Comparison of ENCODE assay signal across 21 cellular contexts in genomic region chr7:50382455-50382854, GRCh38.
DNase-seq lines count a peak whose midpoint lies in the region; ATAC-seq lines count a peak whose summit lies in the region.
"Had no signal": no experiment of that assay in that cellular context is flagged by ENCODE, and none has a peak within 500 bp of the region (broad histone marks: within the 10 kb centered on the region; RNA-seq: fewer than 3 reads in every experiment).

No MANE protein-coding gene starts in this region.

- H3K4me3 ChIP-seq in CD8-positive, alpha-beta memory T cell (ENCODE audit: low read length) = no peak overlapping the region
- peak overlapping the region in 1 of 2 donors; percentile 57 for H3K4me3 ChIP-seq in neuronal stem cell (ENCODE audit: low read length in 2 of 2)
- H3K4me3 ChIP-seq: heart left ventricle, psoas muscle, upper lobe of left lung had no signal

- no peak overlapping the region for H2BK12ac ChIP-seq in neuronal stem cell (ENCODE audit: low read length)

- no peaks in the 10 kb centered on the region for H3K27me3 ChIP-seq in CD8-positive, alpha-beta memory T cell (ENCODE audit: insufficient read depth, low read length, poor library complexity, severe bottlenecking)
- H3K27me3 ChIP-seq in neuronal stem cell (ENCODE audit: control insufficient read depth in 3 of 3, insufficient read depth in 3 of 3, low read depth in 1 of 3, low read length in 3 of 3) = no peaks in the 10 kb centered on the region
- H3K27me3 ChIP-seq: upper lobe of left lung had no signal

- H3K14ac ChIP-seq in neuronal stem cell (ENCODE audit: low read length) = no peak overlapping the region

- peak overlapping the region; percentile 60 for H3K27ac Mint-ChIP-seq in activated CD4-positive, alpha-beta memory T cell treated with anti-CD3 and anti-CD28 coated beads for 36 hours
- no peak overlapping the region for H3K27ac Mint-ChIP-seq in activated CD4-positive, alpha-beta memory T cell treated with anti-CD3 and anti-CD28 coated beads, Interleukin-2, amount 10 ng/mL, durations not matched to agents 7 days and 5 days
- H3K27ac Mint-ChIP-seq in CD8-positive, alpha-beta memory T cell = peak overlapping the region in 6 of 8 donors; percentile 26 to 87 (median 60)
- H3K27ac Mint-ChIP-seq in activated naive CD8-positive, alpha-beta T cell = peak overlapping the region; percentile 86
- H3K27ac Mint-ChIP-seq: brain had no signal

- no peak overlapping the region for H3K4me2 ChIP-seq in neuronal stem cell (ENCODE audit: insufficient read depth, low read length, poor library complexity, severe bottlenecking)

- peak overlapping the region; percentile 28 for H3K23ac ChIP-seq in neuronal stem cell (ENCODE audit: low read depth, low read length, poor library complexity)

- intact Hi-C loops in activated CD4-positive, alpha-beta memory T cell treated with anti-CD3 and anti-CD28 coated beads for 36 hours (cut with micrococcal nuclease) = no loop called here

- H3K18ac ChIP-seq in neuronal stem cell (ENCODE audit: low read length) = peak overlapping the region; percentile 72

- H3K9ac ChIP-seq in neuronal stem cell (ENCODE audit: low read depth, low read length, poor library complexity) = no peak overlapping the region

- POLR2A ChIA-PET in activated CD4-positive, alpha-beta memory T cell treated with anti-CD3 and anti-CD28 coated beads for 36 hours (lab: Charles Lee) = no interaction called here
- POLR2A ChIA-PET in activated CD4-positive, alpha-beta memory T cell treated with anti-CD3 and anti-CD28 coated beads, Interleukin-2, amount 10 ng/mL, durations not matched to agents 7 days and 5 days (lab: Charles Lee) = interaction anchor here (1.0 to 3.7 kb wide), 3 partner anchors 11 to 35 kb away, joined by 3 to 18 read pairs (median 3); no protein-coding TSS in a partner anchor
- POLR2A ChIA-PET in CD8-positive, alpha-beta memory T cell (lab: Charles Lee) = interaction anchor here (0.6 kb wide), 1 partner anchor 12 kb away, joined by 3 read pairs; no protein-coding TSS in a partner anchor

- H2BK120ac ChIP-seq in neuronal stem cell (ENCODE audit: low read depth, low read length) = no peak overlapping the region

- peaks cover 61% of the 10 kb centered on the region for H3K4me1 ChIP-seq in CD8-positive, alpha-beta memory T cell (ENCODE audit: insufficient read depth, low read length)
- H3K4me1 ChIP-seq in neuronal stem cell (ENCODE audit: control insufficient read depth in 2 of 2, insufficient read depth in 1 of 2, low read depth in 1 of 2, low read length in 2 of 2) = peaks cover 0 to 3% of the 10 kb centered on the region in 2 donors
- H3K4me1 ChIP-seq: BE2C, heart left ventricle, psoas muscle, upper lobe of left lung had no signal

- no peak overlapping the region for H2AFZ ChIP-seq in neuronal stem cell (ENCODE audit: low read length)

- H3K36me3 Mint-ChIP-seq in activated CD4-positive, alpha-beta memory T cell treated with anti-CD3 and anti-CD28 coated beads for 36 hours = peaks cover 83% of the 10 kb centered on the region
- peaks cover 94% of the 10 kb centered on the region for H3K36me3 Mint-ChIP-seq in activated CD4-positive, alpha-beta memory T cell treated with anti-CD3 and anti-CD28 coated beads, Interleukin-2, amount 10 ng/mL, durations not matched to agents 7 days and 5 days (ENCODE audit: low read depth)
- H3K36me3 Mint-ChIP-seq in CD8-positive, alpha-beta memory T cell = peaks cover 5 to 98% (median 25%) of the 10 kb centered on the region in 3 donors
- peaks cover 21% of the 10 kb centered on the region for H3K36me3 Mint-ChIP-seq in activated naive CD8-positive, alpha-beta T cell
- H3K36me3 Mint-ChIP-seq: brain had no signal

- no peak overlapping the region for H3K4me3 Mint-ChIP-seq in activated CD4-positive, alpha-beta memory T cell treated with anti-CD3 and anti-CD28 coated beads for 36 hours
- no peak overlapping the region for H3K4me3 Mint-ChIP-seq in activated CD4-positive, alpha-beta memory T cell treated with anti-CD3 and anti-CD28 coated beads, Interleukin-2, amount 10 ng/mL, durations not matched to agents 7 days and 5 days
- no peak overlapping the region for H3K4me3 Mint-ChIP-seq in CD8-positive, alpha-beta memory T cell
- H3K4me3 Mint-ChIP-seq in activated naive CD8-positive, alpha-beta T cell = no peak overlapping the region
- H3K4me3 Mint-ChIP-seq: brain had no signal

- H2BK15ac ChIP-seq in neuronal stem cell (ENCODE audit: low read length) = no peak overlapping the region

- H4K91ac ChIP-seq in neuronal stem cell (ENCODE audit: low read depth, low read length, poor library complexity) = no peak overlapping the region

- no peak overlapping the region for H2BK5ac ChIP-seq in neuronal stem cell (ENCODE audit: low read length)

- no peak for ATAC-seq in GM19395 (IDR thresholded peaks at IDR 0.05; ENCODE audit: unreplicated experiment)
- ATAC-seq in GM18519 (IDR thresholded peaks at IDR 0.05; ENCODE audit: low FRiP score, unreplicated experiment) = no peak
- ATAC-seq: heart left ventricle, left colon, psoas muscle had no signal

- H3K4ac ChIP-seq in neuronal stem cell (ENCODE audit: low read length) = no peak overlapping the region

- no peaks in the 10 kb centered on the region for H3K9me3 ChIP-seq in CD8-positive, alpha-beta memory T cell (ENCODE audit: low read length)
- H3K9me3 ChIP-seq in neuronal stem cell (replicated peaks in 1 of 2; ENCODE audit: control insufficient read depth in 2 of 2, insufficient read depth in 1 of 2, low read depth in 1 of 2, low read length in 2 of 2) = no peaks in the 10 kb centered on the region
- H3K9me3 ChIP-seq: BE2C, heart left ventricle, psoas muscle, upper lobe of left lung had no signal

- peaks cover 78% of the 10 kb centered on the region for H3K4me1 Mint-ChIP-seq in activated CD4-positive, alpha-beta memory T cell treated with anti-CD3 and anti-CD28 coated beads for 36 hours (ENCODE audit: low read depth)
- H3K4me1 Mint-ChIP-seq in activated CD4-positive, alpha-beta memory T cell treated with anti-CD3 and anti-CD28 coated beads, Interleukin-2, amount 10 ng/mL, durations not matched to agents 7 days and 5 days = peaks cover 55% of the 10 kb centered on the region
- peaks cover 71 to 96% (median 81%) of the 10 kb centered on the region in 3 donors for H3K4me1 Mint-ChIP-seq in CD8-positive, alpha-beta memory T cell
- peaks cover 89% of the 10 kb centered on the region for H3K4me1 Mint-ChIP-seq in activated naive CD8-positive, alpha-beta T cell (ENCODE audit: low read depth)
- H3K4me1 Mint-ChIP-seq: brain had no signal

- no peak overlapping the region for H4K8ac ChIP-seq in neuronal stem cell (ENCODE audit: low read depth, low read length)

- no peaks in the 10 kb centered on the region for H3K9me3 Mint-ChIP-seq in activated CD4-positive, alpha-beta memory T cell treated with anti-CD3 and anti-CD28 coated beads for 36 hours
- H3K9me3 Mint-ChIP-seq in activated CD4-positive, alpha-beta memory T cell treated with anti-CD3 and anti-CD28 coated beads, Interleukin-2, amount 10 ng/mL, durations not matched to agents 7 days and 5 days = no peaks in the 10 kb centered on the region
- no peaks in the 10 kb centered on the region for H3K9me3 Mint-ChIP-seq in CD8-positive, alpha-beta memory T cell
- no peaks in the 10 kb centered on the region for H3K9me3 Mint-ChIP-seq in activated naive CD8-positive, alpha-beta T cell (ENCODE audit: low read depth)

- WGBS in neuronal stem cell (ENCODE audit: extremely low coverage in 2 of 2, insufficient read length in 2 of 2, insufficient replicate concordance in 1 of 2), 2 donors = no CpG with 5 or more reads among the region's 21 CpGs

- peak overlapping the region; percentile 65 for H2AK5ac ChIP-seq in neuronal stem cell (ENCODE audit: low read depth, low read length)

- H3K79me1 ChIP-seq in neuronal stem cell (ENCODE audit: low read depth, low read length) = no peaks in the 10 kb centered on the region

- no peaks in the 10 kb centered on the region for H3K27me3 Mint-ChIP-seq in activated CD4-positive, alpha-beta memory T cell treated with anti-CD3 and anti-CD28 coated beads for 36 hours
- no peaks in the 10 kb centered on the region for H3K27me3 Mint-ChIP-seq in activated CD4-positive, alpha-beta memory T cell treated with anti-CD3 and anti-CD28 coated beads, Interleukin-2, amount 10 ng/mL, durations not matched to agents 7 days and 5 days
- H3K27me3 Mint-ChIP-seq in CD8-positive, alpha-beta memory T cell = peaks cover 0 to 3% of the 10 kb centered on the region in 2 donors
- H3K27me3 Mint-ChIP-seq in activated naive CD8-positive, alpha-beta T cell = no peaks in the 10 kb centered on the region

- CTCF ChIA-PET in activated CD4-positive, alpha-beta memory T cell treated with anti-CD3 and anti-CD28 coated beads for 36 hours (lab: Charles Lee) = interaction anchor here (1.2 kb wide), 1 partner anchor 16 kb away, joined by 3 read pairs; no protein-coding TSS in a partner anchor
- CTCF ChIA-PET in activated CD4-positive, alpha-beta memory T cell treated with anti-CD3 and anti-CD28 coated beads, Interleukin-2, amount 10 ng/mL, durations not matched to agents 7 days and 5 days (lab: Charles Lee) = no interaction called here
- CTCF ChIA-PET in CD8-positive, alpha-beta memory T cell (lab: Charles Lee) = interaction anchor here (1.1 kb wide), 1 partner anchor 9 kb away, joined by 4 read pairs; no protein-coding TSS in a partner anchor

- peaks cover 65% of the 10 kb centered on the region for H3K36me3 ChIP-seq in CD8-positive, alpha-beta memory T cell (ENCODE audit: insufficient read depth, low read length)
- no peaks in the 10 kb centered on the region for H3K36me3 ChIP-seq in neuronal stem cell (replicated peaks in 1 of 2; ENCODE audit: control insufficient read depth in 2 of 2, insufficient read depth in 2 of 2, low read length in 2 of 2)
- H3K36me3 ChIP-seq: BE2C had no signal

- H3K27ac ChIP-seq in CD8-positive, alpha-beta memory T cell (ENCODE audit: low read depth, low read length) = no peak overlapping the region
- H3K27ac ChIP-seq in neuronal stem cell (replicated peaks; ENCODE audit: low read length) = no peak overlapping the region
- H3K27ac ChIP-seq: heart left ventricle, HL-60, psoas muscle, upper lobe of left lung had no signal

- no peak for DNase-seq in activated CD4-positive, alpha-beta memory T cell treated with anti-CD3 and anti-CD28 coated beads for 36 hours
- DNase-seq in activated CD4-positive, alpha-beta memory T cell treated with anti-CD3 and anti-CD28 coated beads, Interleukin-2, amount 10 ng/mL, durations not matched to agents 7 days and 5 days = no peak
- DNase-seq in CD8-positive, alpha-beta memory T cell = no peak
- DNase-seq in neuronal stem cell (ENCODE audit: low spot score) = no peak
- no peak for DNase-seq in hepatic stellate cell (ENCODE audit: low spot score)
- DNase-seq: activated CD4-positive, alpha-beta T cell treated with anti-CD3 and anti-CD28 coated beads, Interleukin-2, amount 50 U/mL, for 1 hour; BE2C; heart left ventricle; left colon; NCI-H1694; NCI-H2171; NCI-H524 treated with DMSO at 0.1 percent for 48 hours; nucleus accumbens; psoas muscle; stimulated activated CD4-positive, alpha-beta T cell treated with anti-CD3 and anti-CD28 coated beads, Interleukin-15, amount 100 ng/mL, for 24 hours had no signal
